ENCODE assay signal across 9 cellular contexts in genomic region chr14:32896979-32897723, GRCh38. TPM values are rescaled to one million over a fixed set of nuclear protein-coding genes. Genes with fewer than 3 reads are reported as not detected.
A peak's percentile ranks its signal among the peaks of the same experiment; 100 is the strongest.
DNase-seq lines count a peak whose midpoint lies in the region; ATAC-seq and TF ChIP-seq lines count a peak whose summit lies in the region.
"Had no signal": no experiment of that assay in that cellular context is flagged by ENCODE, and none has a peak within 500 bp of the region (broad histone marks: within the 10 kb centered on the region; RNA-seq: fewer than 3 reads in every experiment).

No MANE protein-coding gene starts in this region.

- peak overlapping the region; percentile 65 for H3K4me3 Mint-ChIP-seq in natural killer cell

- H3K36me3 Mint-ChIP-seq in natural killer cell, result no peaks in the 10 kb centered on the region

- peak overlapping the region; percentile 33 for H3K4me3 ChIP-seq in effector memory CD4-positive, alpha-beta T cell (ENCODE audit: insufficient read depth, low read depth, low read length, poor library complexity, severe bottlenecking)
- H3K4me3 ChIP-seq: lung had no signal

- H3K36me3 ChIP-seq in effector memory CD4-positive, alpha-beta T cell (ENCODE audit: control insufficient read depth, insufficient read depth, low read length), result no peaks in the 10 kb centered on the region

- peaks cover 5% of the 10 kb centered on the region in 2 donors for H3K4me1 Mint-ChIP-seq in natural killer cell

- DNase-seq in COLO829 (ENCODE audit: low spot score) (peak; percentile 19), NCI-H774 (lab: John Stamatoyannopoulos, UW) (peak; percentile 43), natural killer cell (no peak), cerebellar cortex (ENCODE audit: low spot score) (no peak), DMS 273 treated with DMSO at 0.1 percent for 48 hours (lab: John Stamatoyannopoulos, UW) (no peak)
- no peak for DNase-seq in effector memory CD4-positive, alpha-beta T cell
- DNase-seq in activated CD4-positive, alpha-beta T cell treated with anti-CD3 and anti-CD28 coated beads for 48 hours, result no peak

- H3K27me3 ChIP-seq in effector memory CD4-positive, alpha-beta T cell (replicated peaks; ENCODE audit: control insufficient read depth, insufficient read depth, low read length, poor library complexity, severe bottlenecking), result no peaks in the 10 kb centered on the region

- no peaks in the 10 kb centered on the region for H3K4me1 ChIP-seq in effector memory CD4-positive, alpha-beta T cell (ENCODE audit: control insufficient read depth, insufficient read depth, low read length, poor library complexity, severe bottlenecking)

- intact Hi-C loops in natural killer cell (cut with micrococcal nuclease), result no loop called here

- H3K27ac Mint-ChIP-seq in natural killer cell, result peak overlapping the region in 1 of 2 donors; percentile 29

- no peaks in the 10 kb centered on the region for H3K27me3 Mint-ChIP-seq in natural killer cell (ENCODE audit: low read depth in 2 of 2)

- no peak for ATAC-seq in natural killer cell
- ATAC-seq in HG03025 (IDR thresholded peaks at IDR 0.05; ENCODE audit: low FRiP score, unreplicated experiment), result no peak

- no peak overlapping the region for H3K27ac ChIP-seq in effector memory CD4-positive, alpha-beta T cell (ENCODE audit: insufficient read depth, low read length, poor library complexity, severe bottlenecking)

- peaks cover 0 to 3% of the 10 kb centered on the region in 2 donors for H3K9me3 Mint-ChIP-seq in natural killer cell

- no peaks in the 10 kb centered on the region for H3K9me3 ChIP-seq in effector memory CD4-positive, alpha-beta T cell (ENCODE audit: control insufficient read depth, low read length)

- TF ChIP-seq CTCF in natural killer cell (IDR thresholded peaks at IDR 0.05), result no peak

RNA-seq across cellular contexts. Expression of gene NPAS3, which starts 41.5 kb away (rescaled TPM):
- not detected for total RNA-seq in natural killer cell

Comparison
In these comparisons a context has a peak if more than half of its experiments do, and no peak if none do; other contexts are left out.
1. DNase-seq: peak in COLO829 (single experiment) and NCI-H774 (single experiment); none in effector memory CD4-positive, alpha-beta T cell (0 of 3), natural killer cell (single experiment), cerebellar cortex (single experiment), activated CD4-positive, alpha-beta T cell treated with anti-CD3 and anti-CD28 coated beads for 48 hours (single experiment) and DMS 273 treated with DMSO at 0.1 percent for 48 hours (single experiment).